In genomic region chr1:156659994-156660751, GRCh38 we compare ENCODE assay signal across 1 cellular context.
TF ChIP-seq lines count a peak whose summit lies in the region.

No MANE protein-coding gene starts in this region.

TF ChIP-seq in HepG2, 621 proteins besides CTCF, POLR2A, EP300 and RAD21 (continued from another document):
- TF ChIP-seq SOX13 (IDR thresholded peaks at IDR 0.05) (no peak), SOX13 (CRISPR knock-in tag; conservative IDR thresholded peaks at IDR 0.05 in 1 of 2, IDR thresholded peaks at IDR 0.05 in 1 of 2) (peak in 1 of 2 experiments; percentile 58; a peak in 1 of 4 replicates), PRMT3 (CRISPR knock-in tag; IDR thresholded peaks at IDR 0.05; ENCODE audit: borderline replicate concordance, low read depth) (peak; percentile 66; the same call in 1 of the 2 replicates), KAT2B (IDR thresholded peaks at IDR 0.05; ENCODE audit: borderline replicate concordance, low read depth, low read length) (no peak), ZFP1 (CRISPR knock-in tag; IDR thresholded peaks at IDR 0.05) (peak; percentile 78; the same call in 1 of the 2 replicates), NFKBIZ (CRISPR knock-in tag; IDR thresholded peaks at IDR 0.05) (no peak; the same call in 1 of the 2 replicates), ZNF253 (CRISPR knock-in tag; IDR thresholded peaks at IDR 0.05; ENCODE audit: borderline replicate concordance) (no peak), SKIL (CRISPR knock-in tag; IDR thresholded peaks at IDR 0.05; ENCODE audit: borderline replicate concordance) (peak; percentile 64; the same call in 1 of the 2 replicates), ZSCAN21 (CRISPR knock-in tag; IDR thresholded peaks at IDR 0.05; ENCODE audit: borderline replicate concordance) (peak; percentile 58; the same call in 1 of the 2 replicates), UBTF (CRISPR knock-in tag; IDR thresholded peaks at IDR 0.05) (peak; percentile 38), DMAP1 (CRISPR knock-in tag; IDR thresholded peaks at IDR 0.05) (peak; percentile 80), TOE1 (CRISPR knock-in tag; IDR thresholded peaks at IDR 0.05) (peak; percentile 84; the same call in 1 of the 2 replicates), ZNF619 (CRISPR knock-in tag; IDR thresholded peaks at IDR 0.05) (peak; percentile 12; the same call in 1 of the 2 replicates), MIER3 (CRISPR knock-in tag; IDR thresholded peaks at IDR 0.05; ENCODE audit: borderline replicate concordance) (peak; percentile 59; the same call in 1 of the 2 replicates), ZNF891 (CRISPR knock-in tag; IDR thresholded peaks at IDR 0.05) (no peak), ZNF33B (CRISPR knock-in tag; IDR thresholded peaks at IDR 0.05) (no peak), ARNT2 (CRISPR knock-in tag; IDR thresholded peaks at IDR 0.05; ENCODE audit: low read depth) (peak; percentile 62; the same call in 1 of the 2 replicates), STAG1 (CRISPR knock-in tag; IDR thresholded peaks at IDR 0.05) (peak; percentile 82), BHLHE40 (IDR thresholded peaks at IDR 0.05; ENCODE audit: low read length) (peak; percentile 92), ZNF776 (CRISPR knock-in tag; IDR thresholded peaks at IDR 0.05) (peak; percentile 24; the same call in 1 of the 2 replicates), PRDM10 (CRISPR knock-in tag; IDR thresholded peaks at IDR 0.05; ENCODE audit: low read depth) (peak; percentile 66), BATF2 (CRISPR knock-in tag; IDR thresholded peaks at IDR 0.05) (0 out of 2 replicates have a peak, but pooled peaks have one; percentile 61), ZMAT3 (CRISPR knock-in tag; conservative IDR thresholded peaks at IDR 0.05) (peak; percentile 93), ZBED4 (CRISPR knock-in tag; IDR thresholded peaks at IDR 0.05; ENCODE audit: borderline replicate concordance) (peak; percentile 75; the same call in 1 of the 2 replicates), MED13 (CRISPR knock-in tag; IDR thresholded peaks at IDR 0.05) (no peak), ZNF317 (CRISPR knock-in tag; IDR thresholded peaks at IDR 0.05) (peak; percentile 33; the same call in 1 of the 2 replicates), NFE2L1 (CRISPR knock-in tag; IDR thresholded peaks at IDR 0.05; ENCODE audit: borderline replicate concordance) (no peak), ZNF124 (CRISPR knock-in tag; IDR thresholded peaks at IDR 0.05) (no peak), ZNF614 (CRISPR knock-in tag; IDR thresholded peaks at IDR 0.05; ENCODE audit: borderline replicate concordance) (peak; percentile 76; the same call in 1 of the 2 replicates), RXRB (CRISPR knock-in tag; IDR thresholded peaks at IDR 0.05; ENCODE audit: borderline replicate concordance) (peak; percentile 66; the same call in 1 of the 2 replicates), TOPORS (CRISPR knock-in tag; IDR thresholded peaks at IDR 0.05) (peak; percentile 87), TGIF2 (CRISPR knock-in tag; IDR thresholded peaks at IDR 0.05) (no peak), MED8 (CRISPR knock-in tag; IDR thresholded peaks at IDR 0.05; ENCODE audit: insufficient replicate concordance) (peak; percentile 58), CCAR2 (optimal IDR thresholded peaks at IDR 0.05; ENCODE audit: low read depth, low read length) (peak; percentile 37), ZNF674 (CRISPR knock-in tag; IDR thresholded peaks at IDR 0.05; ENCODE audit: low read depth) (0 out of 2 replicates have a peak, but pooled peaks have one; percentile 65), ZC3H13 (CRISPR knock-in tag; IDR thresholded peaks at IDR 0.05) (peak; percentile 77; the same call in 1 of the 2 replicates), NCOA2 (CRISPR knock-in tag; IDR thresholded peaks at IDR 0.05) (peak; percentile 55), KMT2B (CRISPR knock-in tag; IDR thresholded peaks at IDR 0.05) (peak; percentile 38; the same call in 1 of the 2 replicates), NKX3-1 (CRISPR knock-in tag; IDR thresholded peaks at IDR 0.05) (0 out of 2 replicates have a peak, but pooled peaks have one; percentile 49), ZNF431 (CRISPR knock-in tag; IDR thresholded peaks at IDR 0.05; ENCODE audit: borderline replicate concordance, low read depth) (peak; percentile 11; the same call in 1 of the 2 replicates), RCOR2 (CRISPR knock-in tag; IDR thresholded peaks at IDR 0.05) (0 out of 2 replicates have a peak, but pooled peaks have one; percentile 34)
- TF ChIP-seq, protein P1, sequence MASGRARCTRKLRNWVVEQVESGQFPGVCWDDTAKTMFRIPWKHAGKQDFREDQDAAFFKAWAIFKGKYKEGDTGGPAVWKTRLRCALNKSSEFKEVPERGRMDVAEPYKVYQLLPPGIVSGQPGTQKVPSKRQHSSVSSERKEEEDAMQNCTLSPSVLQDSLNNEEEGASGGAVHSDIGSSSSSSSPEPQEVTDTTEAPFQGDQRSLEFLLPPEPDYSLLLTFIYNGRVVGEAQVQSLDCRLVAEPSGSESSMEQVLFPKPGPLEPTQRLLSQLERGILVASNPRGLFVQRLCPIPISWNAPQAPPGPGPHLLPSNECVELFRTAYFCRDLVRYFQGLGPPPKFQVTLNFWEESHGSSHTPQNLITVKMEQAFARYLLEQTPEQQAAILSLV (CRISPR knock-in tag; IDR thresholded peaks at IDR 0.05; ENCODE audit: borderline replicate concordance): peak; percentile 67; the same call in 1 of the 2 replicates
- TF ChIP-seq, protein P2, sequence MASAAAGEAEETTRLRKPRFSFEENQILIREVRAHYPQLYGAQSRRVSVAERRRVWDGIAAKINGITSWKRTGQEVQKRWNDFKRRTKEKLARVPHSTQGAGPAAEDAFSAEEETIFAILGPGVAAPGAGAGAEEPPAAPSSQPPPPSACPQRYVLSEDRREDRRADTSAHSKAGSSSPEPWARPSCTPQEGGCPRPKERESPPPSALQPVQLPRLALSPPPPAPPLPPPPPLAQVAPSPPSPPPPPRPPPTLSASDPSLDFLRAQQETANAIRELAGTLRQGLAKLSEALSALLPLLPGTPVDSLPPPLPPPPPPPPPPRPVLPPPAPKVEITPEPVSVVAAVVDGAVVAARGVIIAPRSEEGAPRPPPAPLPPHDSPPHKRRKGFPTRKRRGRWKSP (CRISPR knock-in tag; IDR thresholded peaks at IDR 0.05): 0 out of 2 replicates have a peak, but pooled peaks have one; percentile 8
- TF ChIP-seq, protein P3, sequence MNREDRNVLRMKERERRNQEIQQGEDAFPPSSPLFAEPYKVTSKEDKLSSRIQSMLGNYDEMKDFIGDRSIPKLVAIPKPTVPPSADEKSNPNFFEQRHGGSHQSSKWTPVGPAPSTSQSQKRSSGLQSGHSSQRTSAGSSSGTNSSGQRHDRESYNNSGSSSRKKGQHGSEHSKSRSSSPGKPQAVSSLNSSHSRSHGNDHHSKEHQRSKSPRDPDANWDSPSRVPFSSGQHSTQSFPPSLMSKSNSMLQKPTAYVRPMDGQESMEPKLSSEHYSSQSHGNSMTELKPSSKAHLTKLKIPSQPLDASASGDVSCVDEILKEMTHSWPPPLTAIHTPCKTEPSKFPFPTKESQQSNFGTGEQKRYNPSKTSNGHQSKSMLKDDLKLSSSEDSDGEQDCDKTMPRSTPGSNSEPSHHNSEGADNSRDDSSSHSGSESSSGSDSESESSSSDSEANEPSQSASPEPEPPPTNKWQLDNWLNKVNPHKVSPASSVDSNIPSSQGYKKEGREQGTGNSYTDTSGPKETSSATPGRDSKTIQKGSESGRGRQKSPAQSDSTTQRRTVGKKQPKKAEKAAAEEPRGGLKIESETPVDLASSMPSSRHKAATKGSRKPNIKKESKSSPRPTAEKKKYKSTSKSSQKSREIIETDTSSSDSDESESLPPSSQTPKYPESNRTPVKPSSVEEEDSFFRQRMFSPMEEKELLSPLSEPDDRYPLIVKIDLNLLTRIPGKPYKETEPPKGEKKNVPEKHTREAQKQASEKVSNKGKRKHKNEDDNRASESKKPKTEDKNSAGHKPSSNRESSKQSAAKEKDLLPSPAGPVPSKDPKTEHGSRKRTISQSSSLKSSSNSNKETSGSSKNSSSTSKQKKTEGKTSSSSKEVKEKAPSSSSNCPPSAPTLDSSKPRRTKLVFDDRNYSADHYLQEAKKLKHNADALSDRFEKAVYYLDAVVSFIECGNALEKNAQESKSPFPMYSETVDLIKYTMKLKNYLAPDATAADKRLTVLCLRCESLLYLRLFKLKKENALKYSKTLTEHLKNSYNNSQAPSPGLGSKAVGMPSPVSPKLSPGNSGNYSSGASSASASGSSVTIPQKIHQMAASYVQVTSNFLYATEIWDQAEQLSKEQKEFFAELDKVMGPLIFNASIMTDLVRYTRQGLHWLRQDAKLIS (CRISPR knock-in tag; IDR thresholded peaks at IDR 0.05): peak; percentile 87
